In genomic region chr11:102534261-102534872, GRCh38 we compare ENCODE assay signal across 13 cellular contexts. TPM values are rescaled to one million over a fixed set of nuclear protein-coding genes. Genes with fewer than 3 reads are reported as not detected.
DNase-seq lines count a peak whose midpoint lies in the region; ATAC-seq and TF ChIP-seq lines count a peak whose summit lies in the region.
"Had no signal": no experiment of that assay in that cellular context is flagged by ENCODE, and none has a peak within 500 bp of the region (broad histone marks: within the 10 kb centered on the region; RNA-seq: fewer than 3 reads in every experiment).

No MANE protein-coding gene starts in this region.

- no peaks in the 10 kb centered on the region for H3F3A ChIP-seq in GM23338 (replicated peaks; ENCODE audit: low read depth)

- POLR2A ChIA-PET in Caco-2 (lab: Charles Lee), result interaction anchor here (0.5 to 0.6 kb wide), 2 partner anchors 12 to 277 kb away, joined by 4 to 22 read pairs; no protein-coding TSS in a partner anchor

- no peaks in the 10 kb centered on the region for H4K20me1 ChIP-seq in GM23338 (replicated peaks; ENCODE audit: insufficient read depth)

- 0 out of 2 replicates have a peak overlapping the region, but pooled peaks have one; percentile 80 for H2AFZ ChIP-seq in GM23338

- CTCF ChIA-PET in Caco-2 (lab: Charles Lee), result no interaction called here

- H3K9me3 ChIP-seq in Caco-2 (no peaks in the 10 kb centered on the region), right cardiac atrium (ENCODE audit: control insufficient read depth, low read length) (no peaks in the 10 kb centered on the region)

- H3K36me3 ChIP-seq in Caco-2 (ENCODE audit: control insufficient read depth, insufficient read depth, low read length) (no peaks in the 10 kb centered on the region), GM23338 (ENCODE audit: insufficient read depth) (no peaks in the 10 kb centered on the region)

- no peak overlapping the region for H3K4me3 Mint-ChIP-seq in Caco-2 (ENCODE audit: unreplicated experiment)
- no peak overlapping the region for H3K4me3 Mint-ChIP-seq in GM23338
- H3K4me3 Mint-ChIP-seq: activated T-helper 17 cell treated with anti-CD3 and anti-CD28 coated beads, Interleukin-2, amount 50 U/mL, for 72 hours had no signal

- no peak overlapping the region for H3K27ac Mint-ChIP-seq in Caco-2 (ENCODE audit: unreplicated experiment)
- H3K27ac Mint-ChIP-seq in GM23338, result no peak overlapping the region
- H3K27ac Mint-ChIP-seq: activated T-helper 17 cell treated with anti-CD3 and anti-CD28 coated beads, Interleukin-2, amount 50 U/mL, for 72 hours had no signal

- intact Hi-C loops in Caco-2 (cut with micrococcal nuclease; ENCODE audit: unreplicated experiment) (loop anchor here (1.0 to 10.0 kb wide), 2 partner anchors 39 to 130 kb away; no protein-coding TSS in a partner anchor), right cardiac atrium (cut with DNase I) (no loop called here)

- H3K9me3 Mint-ChIP-seq in Caco-2 (ENCODE audit: unreplicated experiment) (no peaks in the 10 kb centered on the region), GM23338 (no peaks in the 10 kb centered on the region)
- H3K9me3 Mint-ChIP-seq: activated T-helper 17 cell treated with anti-CD3 and anti-CD28 coated beads, Interleukin-2, amount 50 U/mL, for 72 hours had no signal

- H3K27me3 ChIP-seq in Caco-2 (replicated peaks; ENCODE audit: control insufficient read depth, insufficient read depth, low read length) (no peaks in the 10 kb centered on the region), GM23338 (ENCODE audit: insufficient read depth) (no peaks in the 10 kb centered on the region), right cardiac atrium (ENCODE audit: control insufficient read depth, insufficient read depth) (no peaks in the 10 kb centered on the region)

- no peaks in the 10 kb centered on the region for H3K9me2 ChIP-seq in GM23338 (ENCODE audit: insufficient read depth)

- H3K27ac ChIP-seq in GM23338 (ENCODE audit: low read depth) (no peak overlapping the region), right cardiac atrium (ENCODE audit: low read length) (no peak overlapping the region)
- H3K27ac ChIP-seq: skin epidermis had no signal

- H3K36me3 Mint-ChIP-seq in Caco-2 (ENCODE audit: insufficient read depth, unreplicated experiment), result no peaks in the 10 kb centered on the region
- no peaks in the 10 kb centered on the region for H3K36me3 Mint-ChIP-seq in GM23338 (ENCODE audit: low read depth)

- H3K27me3 Mint-ChIP-seq in Caco-2 (ENCODE audit: insufficient read depth, unreplicated experiment) (no peaks in the 10 kb centered on the region), GM23338 (ENCODE audit: insufficient read depth, low read depth, poor library complexity) (peaks cover 4% of the 10 kb centered on the region)

- peak; percentile 49 to 57 for TF ChIP-seq CTCF in Caco-2 (IDR thresholded peaks at IDR 0.05; ENCODE audit: insufficient read depth in 1 of 2, low read depth in 1 of 2, low read length in 1 of 2, severe bottlenecking in 1 of 2, unreplicated experiment in 1 of 2)
- TF ChIP-seq CTCF in GM23338 (conservative IDR thresholded peaks at IDR 0.05; ENCODE audit: low read depth in 2 of 2), result peak; percentile 42 to 44

- WGBS in right cardiac atrium, result 77% methylated on average over 6 of the region's 6 CpGs

- no TSS peak for BruUV-seq in Caco-2 (replicated peaks; lab: Mats Ljungman, UMichigan)

- H3K4me3 ChIP-seq in Caco-2 (ENCODE audit: low read depth, low read length) (no peak overlapping the region), GM23338 (no peak overlapping the region), right cardiac atrium (ENCODE audit: low read length) (no peak overlapping the region)
- H3K4me3 ChIP-seq: skin epidermis had no signal

- H3K4me2 ChIP-seq in GM23338, result no peak overlapping the region

- H3K4me1 ChIP-seq in Caco-2, result no peaks in the 10 kb centered on the region
- H3K4me1 ChIP-seq in GM23338 (ENCODE audit: insufficient read depth), result no peaks in the 10 kb centered on the region
- no peaks in the 10 kb centered on the region for H3K4me1 ChIP-seq in right cardiac atrium (ENCODE audit: control insufficient read depth, insufficient read depth, low read length)

- no peak for ATAC-seq in GM23338
- ATAC-seq in SK-N-SH treated with all-trans-retinoic acid at 6 μM for 48 hours, result peak; percentile 55; the same call in 2 of the 3 replicates
- peak; percentile 36 for ATAC-seq in left lobe of liver
- no peak for ATAC-seq in GM18873 (IDR thresholded peaks at IDR 0.05; ENCODE audit: low FRiP score, unreplicated experiment)
- no peak for ATAC-seq in right cardiac atrium
- ATAC-seq: activated T-helper 17 cell treated with anti-CD3 and anti-CD28 coated beads, Interleukin-2, amount 50 U/mL, for 72 hours; esophagus mucosa had no signal

- H3K4me1 Mint-ChIP-seq in Caco-2 (ENCODE audit: low read depth, unreplicated experiment) (no peaks in the 10 kb centered on the region), GM23338 (peaks cover under 1% of the 10 kb centered on the region; the same call in 1 of the 3 replicates)
- H3K4me1 Mint-ChIP-seq: activated T-helper 17 cell treated with anti-CD3 and anti-CD28 coated beads, Interleukin-2, amount 50 U/mL, for 72 hours had no signal

- H3K79me2 ChIP-seq in GM23338 (replicated peaks; ENCODE audit: insufficient read depth), result no peaks in the 10 kb centered on the region

- DNase-seq in Caco-2, result no peak
- DNase-seq in GM23338 (ENCODE audit: low spot score), result no peak
- DNase-seq in left lobe of liver (ENCODE audit: low spot score), result no peak
- DNase-seq in GM19238 (ENCODE audit: insufficient read length, low spot score), result no peak
- DNase-seq in NK-92 (lab: John Stamatoyannopoulos, UW; ENCODE audit: unreplicated experiment), result no peak
- DNase-seq in right cardiac atrium, result no peak
- DNase-seq: central memory CD4-positive, alpha-beta T cell; NCI-H1694 treated with DMSO at 0.1 percent for 48 hours had no signal

TF ChIP-seq in GM23338, 12 proteins besides CTCF, POLR2A, EP300 and RAD21 (continues in another document):
- TF ChIP-seq EZH2phosphoT487 (IDR thresholded peaks at IDR 0.05; ENCODE audit: unreplicated experiment) (no peak), EZH2 (IDR thresholded peaks at IDR 0.05; ENCODE audit: low read depth, unreplicated experiment) (no peak), NANOG (IDR thresholded peaks at IDR 0.05; ENCODE audit: borderline replicate concordance) (no peak), ETS1 (IDR thresholded peaks at IDR 0.05) (no peak)

TF ChIP-seq in SK-N-SH treated with all-trans-retinoic acid at 6 μM for 48 hours, 23 proteins besides CTCF, POLR2A, EP300 and RAD21:
- TF ChIP-seq ZNF565 (CRISPR knock-in tag; conservative IDR thresholded peaks at IDR 0.05; ENCODE audit: low read depth), result no peak
- TF ChIP-seq ISL1 (CRISPR knock-in tag; IDR thresholded peaks at IDR 0.05), result no peak
- no peak for TF ChIP-seq ESRRG (CRISPR knock-in tag; IDR thresholded peaks at IDR 0.05)
- no peak for TF ChIP-seq OSR1 (CRISPR knock-in tag; IDR thresholded peaks at IDR 0.05)
- TF ChIP-seq BACH2 (CRISPR knock-in tag; IDR thresholded peaks at IDR 0.05; ENCODE audit: borderline replicate concordance), result no peak
- no peak for TF ChIP-seq ZNF8 (CRISPR knock-in tag; IDR thresholded peaks at IDR 0.05)
- no peak for TF ChIP-seq PATZ1 (CRISPR knock-in tag; IDR thresholded peaks at IDR 0.05; ENCODE audit: borderline replicate concordance)
- TF ChIP-seq ZFP3 (CRISPR knock-in tag; IDR thresholded peaks at IDR 0.05), result no peak

RNA-seq across cellular contexts. Expression of gene MMP7, which starts 3.8 kb away (rescaled TPM):
- total RNA-seq in Caco-2 (2022), result 1.0 TPM in 1 of 2 replicates, not detected in the other
- total RNA-seq in GM23338 (2014; rRNA removed; shearing (Covaris generic)), result not detected in 2 replicates
- not detected in 2 replicates for polyA plus RNA-seq in GM23338 (2016; fragmentation: Nextera tagmentation; extraction: Ambion mirVana)
- 1.5 TPM for total RNA-seq in left lobe of liver
- total RNA-seq in right cardiac atrium, result not detected
- polyA plus RNA-seq in right cardiac atrium, result not detected
- total RNA-seq: activated T-helper 17 cell treated with anti-CD3 and anti-CD28 coated beads, Interleukin-2, amount 50 U/mL, for 72 hours had no signal

Comparison
In these comparisons a context has a peak if more than half of its experiments do, and no peak if none do; other contexts are left out.
1. ATAC-seq: peak in SK-N-SH treated with all-trans-retinoic acid at 6 μM for 48 hours (single experiment) and left lobe of liver (single experiment); none in GM23338 (single experiment), GM18873 (single experiment) and right cardiac atrium (0 of 2).